Comparison of ENCODE assay signal across 22 cellular contexts in the genomic region with DNA sequence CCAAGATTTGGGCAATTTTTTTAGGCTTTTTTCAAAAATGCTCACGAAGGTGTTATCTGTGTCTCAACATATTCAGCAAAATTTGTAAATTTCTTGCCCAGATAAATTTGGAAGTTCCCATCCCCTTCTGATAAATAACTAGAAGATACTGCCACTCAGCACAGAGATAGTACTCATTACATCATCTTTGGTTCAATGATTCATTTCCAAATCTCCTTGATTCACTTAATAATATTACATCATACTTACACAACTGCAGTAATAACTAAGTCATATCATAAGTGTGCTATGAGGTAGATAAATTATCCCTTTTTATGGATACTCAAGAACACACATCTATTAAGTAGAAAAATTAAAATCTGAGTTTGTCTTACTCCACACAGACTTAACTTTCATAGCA.
"Had no signal": no experiment of that assay in that cellular context is flagged by ENCODE, and none has a peak within 500 bp of the region (broad histone marks: within the 10 kb centered on the region; RNA-seq: fewer than 3 reads in every experiment).

No MANE protein-coding gene starts in this region.

- H3K27me3 ChIP-seq: adrenal gland, esophagus squamous epithelium, stomach, testis, upper lobe of left lung had no signal

- H3K4me1 ChIP-seq: adrenal gland, esophagus squamous epithelium, stomach, testis, upper lobe of left lung had no signal

- H3K4me3 ChIP-seq: adrenal gland, esophagus squamous epithelium, lung, stomach, testis, upper lobe of left lung had no signal

- H3K9me3 ChIP-seq: testis had no signal

- FAIRE-seq: keratinocyte had no signal

- ATAC-seq: natural killer cell treated with Interleukin-12 subunit alpha and Interleukin-12 subunit beta and Interleukin-15 and Interleukin-18, amount 100 ng/mL, for 72 hours; WTC11 had no signal

- H3K27ac ChIP-seq: esophagus squamous epithelium, stomach, testis, upper lobe of left lung had no signal

- DNase-seq: activated CD4-positive, alpha-beta memory T cell treated with anti-CD3 and anti-CD28 coated beads, Interleukin-2, amount 10 ng/mL, durations not matched to agents 7 days and 5 days; activated CD4-positive, alpha-beta T cell treated with anti-CD3 and anti-CD28 coated beads for 4 hours; activated effector memory CD4-positive, alpha-beta T cell treated with Interleukin-2 at 50 U/mL for 16 hours; activated naive CD4-positive, alpha-beta T cell treated with anti-CD3 and anti-CD28 coated beads, Interleukin-2, amount 50 U/mL, for 16 hours; activated T-cell treated with anti-CD3 and anti-CD28 coated beads, Interleukin-2, amount 50 U/mL, for 1 hour; adrenal gland; effector CD4-positive, alpha-beta T cell; esophagus squamous epithelium; foreskin melanocyte; glutamatergic neuron; hippocampal formation; nucleus accumbens; stimulated activated CD4-positive, alpha-beta T cell treated with anti-CD3 and anti-CD28 coated beads, Interleukin-12 subunit alpha, Interleukin-12 subunit beta, amount 100 ng/mL, for 4 hours; stimulated activated CD4-positive, alpha-beta T cell treated with anti-CD3 and anti-CD28 coated beads, Interleukin-1b, Interleukin-23, amount 100 ng/mL, for 48 hours; stomach; T-helper 2 cell; testis; upper lobe of left lung had no signal

- H3K36me3 ChIP-seq: adrenal gland, stomach, upper lobe of left lung had no signal
